2 cellular contexts compared by ENCODE assay signal in genomic region chr14:35353409-35354172, GRCh38.
TF ChIP-seq lines count a peak whose summit lies in the region.

No MANE protein-coding gene starts in this region.

TF ChIP-seq in A549, 52 proteins besides CTCF, POLR2A, EP300 and RAD21:
- TF ChIP-seq SMC3 (IDR thresholded peaks at IDR 0.05) (no peak), CHD2 (IDR thresholded peaks at IDR 0.05; ENCODE audit: low read length, partially characterized antibody) (no peak), GATA3 (IDR thresholded peaks at IDR 0.05; ENCODE audit: borderline replicate concordance) (no peak), ZSCAN20 (CRISPR knock-in tag; IDR thresholded peaks at IDR 0.05) (no peak), CEBPB (IDR thresholded peaks at IDR 0.05) (peak in 1 of 2 experiments; percentile 43; a peak in 1 of 4 replicates)

TF ChIP-seq in GM12878, 131 proteins besides CTCF, POLR2A, EP300 and RAD21:
- TF ChIP-seq ESRRA (IDR thresholded peaks at IDR 0.05; ENCODE audit: low read length) (no peak), SIX5 (IDR thresholded peaks at IDR 0.05; ENCODE audit: low read depth, low read length, severe bottlenecking) (no peak), IKZF2 (IDR thresholded peaks at IDR 0.05) (no peak), CHD4 (IDR thresholded peaks at IDR 0.05) (no peak), DPF2 (IDR thresholded peaks at IDR 0.05) (no peak), POU2F2 (IDR thresholded peaks at IDR 0.05; ENCODE audit: borderline replicate concordance, low read depth, low read length) (no peak), HDAC6 (IDR thresholded peaks at IDR 0.05; ENCODE audit: unreplicated experiment) (no peak), EED (IDR thresholded peaks at IDR 0.05; ENCODE audit: low read depth) (no peak), NRF1 (conservative IDR thresholded peaks at IDR 0.05; ENCODE audit: low read depth, low read length) (no peak), NR2C2 (IDR thresholded peaks at IDR 0.05; ENCODE audit: borderline replicate concordance, control insufficient read depth, insufficient read length, low read depth) (no peak), IRF4 (IDR thresholded peaks at IDR 0.05; ENCODE audit: low read depth, low read length) (no peak), RCOR1 (conservative IDR thresholded peaks at IDR 0.05; ENCODE audit: low read depth, low read length) (no peak)
- TF ChIP-seq, protein P1, sequence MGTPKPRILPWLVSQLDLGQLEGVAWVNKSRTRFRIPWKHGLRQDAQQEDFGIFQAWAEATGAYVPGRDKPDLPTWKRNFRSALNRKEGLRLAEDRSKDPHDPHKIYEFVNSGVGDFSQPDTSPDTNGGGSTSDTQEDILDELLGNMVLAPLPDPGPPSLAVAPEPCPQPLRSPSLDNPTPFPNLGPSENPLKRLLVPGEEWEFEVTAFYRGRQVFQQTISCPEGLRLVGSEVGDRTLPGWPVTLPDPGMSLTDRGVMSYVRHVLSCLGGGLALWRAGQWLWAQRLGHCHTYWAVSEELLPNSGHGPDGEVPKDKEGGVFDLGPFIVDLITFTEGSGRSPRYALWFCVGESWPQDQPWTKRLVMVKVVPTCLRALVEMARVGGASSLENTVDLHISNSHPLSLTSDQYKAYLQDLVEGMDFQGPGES (IDR thresholded peaks at IDR 0.05) = no peak
- TF ChIP-seq, protein P2, sequence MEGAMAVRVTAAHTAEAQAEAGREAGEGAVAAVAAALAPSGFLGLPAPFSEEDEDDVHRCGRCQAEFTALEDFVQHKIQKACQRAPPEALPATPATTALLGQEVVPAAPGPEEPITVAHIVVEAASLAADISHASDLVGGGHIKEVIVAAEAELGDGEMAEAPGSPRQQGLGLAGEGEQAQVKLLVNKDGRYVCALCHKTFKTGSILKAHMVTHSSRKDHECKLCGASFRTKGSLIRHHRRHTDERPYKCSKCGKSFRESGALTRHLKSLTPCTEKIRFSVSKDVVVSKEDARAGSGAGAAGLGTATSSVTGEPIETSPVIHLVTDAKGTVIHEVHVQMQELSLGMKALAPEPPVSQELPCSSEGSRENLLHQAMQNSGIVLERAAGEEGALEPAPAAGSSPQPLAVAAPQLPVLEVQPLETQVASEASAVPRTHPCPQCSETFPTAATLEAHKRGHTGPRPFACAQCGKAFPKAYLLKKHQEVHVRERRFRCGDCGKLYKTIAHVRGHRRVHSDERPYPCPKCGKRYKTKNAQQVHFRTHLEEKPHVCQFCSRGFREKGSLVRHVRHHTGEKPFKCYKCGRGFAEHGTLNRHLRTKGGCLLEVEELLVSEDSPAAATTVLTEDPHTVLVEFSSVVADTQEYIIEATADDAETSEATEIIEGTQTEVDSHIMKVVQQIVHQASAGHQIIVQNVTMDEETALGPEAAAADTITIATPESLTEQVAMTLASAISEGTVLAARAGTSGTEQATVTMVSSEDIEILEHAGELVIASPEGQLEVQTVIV (IDR thresholded peaks at IDR 0.05; ENCODE audit: borderline replicate concordance, partially characterized antibody) = no peak
- TF ChIP-seq, protein P3, sequence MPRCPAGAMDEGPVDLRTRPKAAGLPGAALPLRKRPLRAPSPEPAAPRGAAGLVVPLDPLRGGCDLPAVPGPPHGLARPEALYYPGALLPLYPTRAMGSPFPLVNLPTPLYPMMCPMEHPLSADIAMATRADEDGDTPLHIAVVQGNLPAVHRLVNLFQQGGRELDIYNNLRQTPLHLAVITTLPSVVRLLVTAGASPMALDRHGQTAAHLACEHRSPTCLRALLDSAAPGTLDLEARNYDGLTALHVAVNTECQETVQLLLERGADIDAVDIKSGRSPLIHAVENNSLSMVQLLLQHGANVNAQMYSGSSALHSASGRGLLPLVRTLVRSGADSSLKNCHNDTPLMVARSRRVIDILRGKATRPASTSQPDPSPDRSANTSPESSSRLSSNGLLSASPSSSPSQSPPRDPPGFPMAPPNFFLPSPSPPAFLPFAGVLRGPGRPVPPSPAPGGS (IDR thresholded peaks at IDR 0.05; ENCODE audit: borderline replicate concordance, insufficient read depth, low read depth, low read length, poor library complexity, severe bottlenecking) = no peak
